ENCODE assay signal across 10 cellular contexts in genomic region chr18:58792086-58792485, GRCh38.
A peak's percentile ranks its signal among the peaks of the same experiment; 100 is the strongest.
DNase-seq lines count a peak whose midpoint lies in the region; ATAC-seq and TF ChIP-seq lines count a peak whose summit lies in the region.
"Had no signal": no experiment of that assay in that cellular context is flagged by ENCODE, and none has a peak within 500 bp of the region (broad histone marks: within the 10 kb centered on the region; RNA-seq: fewer than 3 reads in every experiment).

No MANE protein-coding gene starts in this region.

- H3K4me1 ChIP-seq in mesenchymal stem cell (ENCODE audit: control insufficient read depth, insufficient read depth, low read depth, low read length): peaks cover 2% of the 10 kb centered on the region
- H3K4me1 ChIP-seq: pancreas had no signal

- H3K36me3 ChIP-seq in mesenchymal stem cell (ENCODE audit: control insufficient read depth in 1 of 2, insufficient read depth in 2 of 2, low read depth in 1 of 2, low read length in 2 of 2): no peaks in the 10 kb centered on the region
- H3K36me3 ChIP-seq: pancreas had no signal

- H3K4me1 Mint-ChIP-seq in CD4-positive, alpha-beta T cell (ENCODE audit: low read depth): no peaks in the 10 kb centered on the region

- peak overlapping the region; percentile 51 to 79 for H2BK12ac ChIP-seq in mesenchymal stem cell (ENCODE audit: low read length in 2 of 2)

- no peak overlapping the region for H3K4me3 ChIP-seq in mesenchymal stem cell (ENCODE audit: insufficient read depth in 1 of 2, low read depth in 1 of 2, low read length in 2 of 2)
- H3K4me3 ChIP-seq: pancreas had no signal

- no peak for DNase-seq in mesenchymal stem cell
- DNase-seq in DMS53 (lab: John Stamatoyannopoulos, UW): no peak
- DNase-seq in T-helper 2 cell: no peak
- no peak for DNase-seq in iPS-NIHi11 (ENCODE audit: low spot score)
- DNase-seq in CD4-positive, alpha-beta T cell: no peak
- DNase-seq: CD8-positive, alpha-beta T cell; pancreas had no signal

- peak overlapping the region; percentile 69 for H2BK120ac ChIP-seq in mesenchymal stem cell (ENCODE audit: low read depth, low read length)

- no peak overlapping the region for H2BK5ac ChIP-seq in mesenchymal stem cell (ENCODE audit: low read depth, low read length, poor library complexity, severe bottlenecking)

- H3K27me3 Mint-ChIP-seq in CD4-positive, alpha-beta T cell: peaks cover 38% of the 10 kb centered on the region

- ATAC-seq in GM18519 (IDR thresholded peaks at IDR 0.05; ENCODE audit: low FRiP score, unreplicated experiment) (peak; percentile 91), GM21529 (IDR thresholded peaks at IDR 0.05; ENCODE audit: unreplicated experiment) (peak; percentile 82), HG03196 (IDR thresholded peaks at IDR 0.05; ENCODE audit: unreplicated experiment) (peak; percentile 74)
- ATAC-seq in CD4-positive, alpha-beta T cell (ENCODE audit: poor library complexity): no peak
- ATAC-seq: CD8-positive, alpha-beta T cell had no signal

- peak overlapping the region; percentile 85 for H2BK15ac ChIP-seq in mesenchymal stem cell (ENCODE audit: low read depth, poor library complexity, severe bottlenecking)

- no peaks in the 10 kb centered on the region for H3K36me3 Mint-ChIP-seq in CD4-positive, alpha-beta T cell (ENCODE audit: low read depth)
- H3K36me3 Mint-ChIP-seq: CD8-positive, alpha-beta T cell had no signal

- no peak overlapping the region for H4K91ac ChIP-seq in mesenchymal stem cell (ENCODE audit: low read length)

- no peaks in the 10 kb centered on the region for H3K79me1 ChIP-seq in mesenchymal stem cell (replicated peaks; ENCODE audit: low read length, poor library complexity, severe bottlenecking)

- no peak overlapping the region for H3K27ac ChIP-seq in mesenchymal stem cell (ENCODE audit: low read length, poor library complexity, severe bottlenecking)
- no peak overlapping the region for H3K27ac ChIP-seq in CD4-positive, alpha-beta T cell (ENCODE audit: low read depth, low read length)
- H3K27ac ChIP-seq: pancreas had no signal

- H3K23ac ChIP-seq in mesenchymal stem cell (ENCODE audit: low read length in 2 of 2): no peak overlapping the region

- H3K18ac ChIP-seq in mesenchymal stem cell (ENCODE audit: low read depth in 1 of 2, low read length in 2 of 2): peak overlapping the region; percentile 74

- H3K9me3 Mint-ChIP-seq in CD4-positive, alpha-beta T cell: no peaks in the 10 kb centered on the region
- H3K9me3 Mint-ChIP-seq: CD8-positive, alpha-beta T cell had no signal

- H3K27ac Mint-ChIP-seq in CD4-positive, alpha-beta T cell: no peak overlapping the region
- H3K27ac Mint-ChIP-seq: CD8-positive, alpha-beta T cell had no signal

- H3K4me2 ChIP-seq in mesenchymal stem cell (ENCODE audit: low read length, poor library complexity, severe bottlenecking): no peak overlapping the region

- CTCF ChIA-PET in CD4-positive, alpha-beta T cell (lab: Charles Lee): no interaction called here

- intact Hi-C loops in CD4-positive, alpha-beta T cell (cut with DNase I, micrococcal nuclease): no loop called here

- H3K9me3 ChIP-seq in mesenchymal stem cell (ENCODE audit: control insufficient read depth, low read length): no peaks in the 10 kb centered on the region
- H3K9me3 ChIP-seq in CD4-positive, alpha-beta T cell (ENCODE audit: control insufficient read depth, low read length): no peaks in the 10 kb centered on the region
- H3K9me3 ChIP-seq: pancreas had no signal

- POLR2A ChIA-PET in CD4-positive, alpha-beta T cell (lab: Charles Lee): no interaction called here

- TF ChIP-seq CTCF in CD4-positive, alpha-beta T cell (IDR thresholded peaks at IDR 0.05): no peak

- H3K4me3 Mint-ChIP-seq in CD4-positive, alpha-beta T cell: no peak overlapping the region
- H3K4me3 Mint-ChIP-seq: CD8-positive, alpha-beta T cell had no signal

- no peak overlapping the region for H2AFZ ChIP-seq in mesenchymal stem cell (ENCODE audit: low read depth, low read length)

- no peak overlapping the region for H3K14ac ChIP-seq in mesenchymal stem cell (ENCODE audit: low read length in 2 of 2)

- no peak overlapping the region for H2AK5ac ChIP-seq in mesenchymal stem cell (ENCODE audit: low read length, severe bottlenecking)

- H3K4ac ChIP-seq in mesenchymal stem cell (ENCODE audit: low read depth in 1 of 2, low read length in 2 of 2): peak overlapping the region in 1 of 2 experiments; percentile 43

- H3K9ac ChIP-seq in mesenchymal stem cell (ENCODE audit: low read length): no peak overlapping the region

- 95% methylated on average over 7 of the region's 7 CpGs for WGBS in mesenchymal stem cell

- no peak overlapping the region for H4K8ac ChIP-seq in mesenchymal stem cell (ENCODE audit: low read length)

- H3K27me3 ChIP-seq in mesenchymal stem cell (ENCODE audit: control insufficient read depth in 1 of 2, insufficient read depth in 1 of 2, low read length in 2 of 2): no peaks in the 10 kb centered on the region
- no peaks in the 10 kb centered on the region for H3K27me3 ChIP-seq in CD4-positive, alpha-beta T cell (ENCODE audit: control insufficient read depth, insufficient read depth, low read length)
- H3K27me3 ChIP-seq: pancreas had no signal
